ENCODE assay signal across 31 cellular contexts in the genomic region with DNA sequence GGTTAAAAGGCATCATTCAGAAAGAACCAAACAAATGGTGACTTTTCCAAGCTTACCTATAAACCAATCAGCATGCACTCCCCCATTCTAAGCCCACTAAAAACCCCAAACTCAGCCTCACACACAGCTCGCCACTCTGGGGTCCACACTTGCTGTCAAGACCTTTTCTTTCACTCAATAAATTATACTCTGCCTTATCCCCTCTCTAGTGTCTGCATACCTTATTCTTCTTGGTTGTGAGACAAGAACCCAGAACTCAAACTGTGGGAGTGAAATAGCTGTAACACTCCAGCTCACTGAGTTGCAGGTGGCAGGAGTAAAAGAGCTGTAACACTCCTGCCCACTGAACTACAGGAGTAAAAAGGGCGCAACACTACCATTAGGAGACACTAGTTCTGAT.
"Had no signal": no experiment of that assay in that cellular context is flagged by ENCODE, and none has a peak within 500 bp of the region (broad histone marks: within the 10 kb centered on the region; RNA-seq: fewer than 3 reads in every experiment).

No MANE protein-coding gene starts in this region.

- H3K36me3 Mint-ChIP-seq: mesothelial cell of epicardium; naive B cell; natural killer cell; stimulated activated naive B cell treated with anti-CD40 and anti-IgM and Interleukin-4, amounts not matched to agents 10 μg/mL and 1 μg/mL and 100 μg/mL, for 72 hours had no signal

- H3K4me3 Mint-ChIP-seq: immature natural killer cell; mesothelial cell of epicardium; natural killer cell; nephron progenitor cell; stimulated activated naive B cell treated with anti-CD40 and anti-IgM and Interleukin-4, amounts not matched to agents 10 μg/mL and 1 μg/mL and 100 μg/mL, for 72 hours; stimulated activated naive CD8-positive, alpha-beta T cell treated with anti-CD3 and anti-CD28 coated beads, Interleukin-15, Interleukin-2, amounts not matched to agents 100 ng/mL and 50 ng/mL, for 24 hours had no signal

- ATAC-seq: left colon; left lung; lower lobe of right lung; natural killer cell; pancreas; right cardiac atrium; sciatic nerve; stimulated activated naive B cell treated with anti-CD40 and anti-IgM and Interleukin-4, amounts not matched to agents 10 μg/mL and 1 μg/mL and 100 μg/mL, for 72 hours had no signal

- FAIRE-seq: islet of Langerhans, kidney, pancreas had no signal

- H3K36me3 ChIP-seq: left lung, lower lobe of right lung, pancreas, prostate gland, suprapubic skin, thoracic aorta, tibial artery, uterus had no signal

- H3K9me3 ChIP-seq: lower lobe of right lung, pancreas, prostate gland, uterus had no signal

- H3K27ac Mint-ChIP-seq: immature natural killer cell; mesothelial cell of epicardium; naive B cell; natural killer cell; nephron progenitor cell; stimulated activated naive B cell treated with anti-CD40 and anti-IgM and Interleukin-4, amounts not matched to agents 10 μg/mL and 1 μg/mL and 100 μg/mL, for 72 hours; stimulated activated naive CD8-positive, alpha-beta T cell treated with anti-CD3 and anti-CD28 coated beads, Interleukin-15, Interleukin-2, amounts not matched to agents 100 ng/mL and 50 ng/mL, for 24 hours had no signal

- H3K27me3 Mint-ChIP-seq: naive B cell; stimulated activated naive B cell treated with anti-CD40 and anti-IgM and Interleukin-4, amounts not matched to agents 10 μg/mL and 1 μg/mL and 100 μg/mL, for 72 hours; stimulated activated naive CD8-positive, alpha-beta T cell treated with anti-CD3 and anti-CD28 coated beads, Interleukin-15, Interleukin-2, amounts not matched to agents 100 ng/mL and 50 ng/mL, for 24 hours had no signal

- H3K4me1 Mint-ChIP-seq: naive B cell; nephron progenitor cell; stimulated activated naive B cell treated with anti-CD40 and anti-IgM and Interleukin-4, amounts not matched to agents 10 μg/mL and 1 μg/mL and 100 μg/mL, for 72 hours had no signal

- H3K4me3 ChIP-seq: left lung, lower lobe of right lung, pancreas, prostate gland, skin epidermis, suprapubic skin, thoracic aorta, tibial artery, uterus had no signal

- H3K27ac ChIP-seq: left lung, lower lobe of right lung, pancreas, prostate gland, skin epidermis, suprapubic skin, thoracic aorta, tibial artery, uterus had no signal

- H3K4me1 ChIP-seq: left lung, lower lobe of right lung, pancreas, prostate gland, suprapubic skin, tibial artery, uterus had no signal

- DNase-seq: hypothalamus; immature natural killer cell; kidney; left colon; left lung; lower lobe of right lung; mammary epithelial cell; mesenchymal stem cell; naive B cell; natural killer cell; nephron progenitor cell; pancreas; posterior cingulate gyrus; retina; right cardiac atrium; stimulated activated CD4-positive, alpha-beta T cell treated with anti-CD3 and anti-CD28 coated beads, Interleukin-12 subunit alpha, Interleukin-12 subunit beta, amount 100 ng/mL, for 4 hours; stimulated activated CD4-positive, alpha-beta T cell treated with anti-CD3 and anti-CD28 coated beads, Interleukin-15, amount 100 ng/mL, for 24 hours; stimulated activated CD4-positive, alpha-beta T cell treated with anti-CD3 and anti-CD28 coated beads, Interleukin-2, amount 100 ng/mL, for 24 hours; stimulated activated CD4-positive, alpha-beta T cell treated with anti-CD3 and anti-CD28 coated beads, Interleukin-4, amount 100 ng/mL, for 1 hour; stimulated activated naive B cell treated with anti-CD40 and anti-IgM and Interleukin-4, amounts not matched to agents 10 μg/mL and 1 μg/mL and 100 μg/mL, for 72 hours; tibial artery; trophoblast cell; uterus had no signal

- H3K27me3 ChIP-seq: left lung, pancreas, suprapubic skin, tibial artery, uterus had no signal
